ENCODE assay signal across 8 cellular contexts in genomic region chr4:154503598-154503997, GRCh38. TPM values are rescaled to one million over a fixed set of nuclear protein-coding genes. Genes with fewer than 3 reads are reported as not detected.
DNase-seq lines count a peak whose midpoint lies in the region; ATAC-seq, FAIRE-seq and TF ChIP-seq lines count a peak whose summit lies in the region.

No MANE protein-coding gene starts in this region.

- no peak overlapping the region for H3K4me3 ChIP-seq in fibroblast of villous mesenchyme (ENCODE audit: low read depth, low read length)

- FAIRE-seq in A204.1 (lab: Jason Lieb, UNC) (peak; percentile 64), GM12892 (lab: Jason Lieb, UNC) (peak; percentile 80)

- ATAC-seq in GM19397 (IDR thresholded peaks at IDR 0.05; ENCODE audit: unreplicated experiment) (no peak), GM18907 (IDR thresholded peaks at IDR 0.05; ENCODE audit: unreplicated experiment) (no peak), GM18909 (IDR thresholded peaks at IDR 0.05; ENCODE audit: poor library complexity, unreplicated experiment) (no peak)

- no peak for TF ChIP-seq POLR2A in GM12892 (IDR thresholded peaks at IDR 0.05; ENCODE audit: low read depth, low read length)

- TF ChIP-seq CTCF in fibroblast of villous mesenchyme (IDR thresholded peaks at IDR 0.05; ENCODE audit: insufficient read depth, low read depth, low read length), result peak; percentile 62

- DNase-seq in GM12892 (ENCODE audit: insufficient read length), result no peak
- peak; percentile 53 for DNase-seq in RKO (ENCODE audit: low spot score)
- peak; percentile 21 for DNase-seq in fibroblast of villous mesenchyme (ENCODE audit: low read depth)
- no peak for DNase-seq in hippocampal formation (lab: John Stamatoyannopoulos, UW)

RNA-seq across cellular contexts. Expression of gene DCHS2, which starts 12.0 kb away (rescaled TPM):
- 0.04 TPM for polyA plus RNA-seq in GM12892 (2012; ENCODE audit: missing spikeins)
- under 0.01 TPM in 2 replicates for total RNA-seq in fibroblast of villous mesenchyme

RNA-seq across cellular contexts. Expression of gene PLRG1, which starts 46.6 kb away (rescaled TPM):
- polyA plus RNA-seq in GM12892 (2012; ENCODE audit: missing spikeins), result 60.9 TPM
- total RNA-seq in fibroblast of villous mesenchyme, result 64.4 and 82.0 TPM in 2 replicates

RNA-seq across cellular contexts. Expression of gene FGB, which starts 59.2 kb away (rescaled TPM):
- polyA plus RNA-seq in GM12892 (2012; ENCODE audit: missing spikeins), result not detected
- not detected in 2 replicates for total RNA-seq in fibroblast of villous mesenchyme

Comparison
In these comparisons a context has a peak if more than half of its experiments do, and no peak if none do; other contexts are left out.
1. DNase-seq: peak in RKO (single experiment) and fibroblast of villous mesenchyme (single experiment); none in GM12892 (single experiment) and hippocampal formation (0 of 2).